24 cellular contexts compared by ENCODE assay signal in the genomic region with DNA sequence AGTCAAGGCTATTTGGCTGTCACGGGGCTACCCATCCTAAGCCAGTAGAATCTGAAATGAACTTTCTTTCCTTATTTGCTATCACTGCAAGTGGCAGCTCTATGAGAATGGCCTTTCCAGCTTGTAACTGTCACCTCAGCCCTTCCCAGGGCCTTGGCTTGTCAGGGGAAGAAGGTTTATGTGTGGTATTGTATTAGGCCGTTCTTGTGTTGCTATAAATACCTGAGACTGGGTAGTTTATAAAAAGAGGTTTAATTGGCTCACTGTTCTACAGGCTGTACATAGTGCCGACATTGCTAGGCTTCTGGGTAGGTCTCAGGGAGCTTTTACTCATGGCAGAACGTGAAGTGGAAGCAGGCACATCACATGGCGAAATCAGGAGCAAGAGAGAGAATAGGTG.
"Had no signal": no experiment of that assay in that cellular context is flagged by ENCODE, and none has a peak within 500 bp of the region (broad histone marks: within the 10 kb centered on the region; RNA-seq: fewer than 3 reads in every experiment).

No MANE protein-coding gene starts in this region.

- DNase-seq: colonic mucosa; cortex of kidney; dermis blood vessel endothelial cell; dorsolateral prefrontal cortex; effector CD4-positive, alpha-beta T cell; effector CD8-positive, alpha-beta T cell; effector memory CD4-positive, alpha-beta T cell; effector memory CD8-positive, alpha-beta T cell; endodermal cell; erythroblast; esophagus squamous epithelium; foreskin fibroblast; foreskin keratinocyte; foreskin melanocyte; gastrocnemius medialis; glutamatergic neuron; head of caudate nucleus; heart left ventricle; heart right ventricle had no signal

- H3K9me3 ChIP-seq: colonic mucosa, esophagus squamous epithelium, gastrocnemius medialis, gastroesophageal sphincter, heart left ventricle, heart right ventricle had no signal

- ATAC-seq: effector memory CD8-positive, alpha-beta T cell; esophagus mucosa; foreskin keratinocyte; gastrocnemius medialis; gastroesophageal sphincter had no signal

- H3K4me3 ChIP-seq: colonic mucosa, coronary artery, dorsolateral prefrontal cortex, esophagus muscularis mucosa, esophagus squamous epithelium, gastrocnemius medialis, gastroesophageal sphincter, heart left ventricle, heart right ventricle had no signal

- H3K27ac ChIP-seq: colonic mucosa, coronary artery, dorsolateral prefrontal cortex, epithelial cell of prostate, esophagus muscularis mucosa, esophagus squamous epithelium, foreskin keratinocyte, gastrocnemius medialis, gastroesophageal sphincter, heart left ventricle, heart right ventricle had no signal

- H3K4me1 ChIP-seq: colonic mucosa, esophagus muscularis mucosa, esophagus squamous epithelium, foreskin keratinocyte, gastrocnemius medialis, gastroesophageal sphincter had no signal

- H3K27me3 ChIP-seq: colonic mucosa, gastrocnemius medialis had no signal

- H3K36me3 ChIP-seq: colonic mucosa, esophagus muscularis mucosa, esophagus squamous epithelium, gastrocnemius medialis, gastroesophageal sphincter, heart left ventricle, heart right ventricle had no signal
